In genomic region chr11:11510939-11511338, GRCh38 we compare ENCODE assay signal across 11 cellular contexts.
DNase-seq lines count a peak whose midpoint lies in the region; ATAC-seq and TF ChIP-seq lines count a peak whose summit lies in the region.
"Had no signal": no experiment of that assay in that cellular context is flagged by ENCODE, and none has a peak within 500 bp of the region (broad histone marks: within the 10 kb centered on the region; RNA-seq: fewer than 3 reads in every experiment).

No MANE protein-coding gene starts in this region.

- H3K4me1 Mint-ChIP-seq in naive thymus-derived CD8-positive, alpha-beta T cell = no peaks in the 10 kb centered on the region
- H3K4me1 Mint-ChIP-seq: activated naive CD8-positive, alpha-beta T cell treated with anti-CD3 and anti-CD28 coated beads, Interleukin-2, amount 10 ng/mL, durations not matched to agents 7 days and 5 days had no signal

- H3K27me3 Mint-ChIP-seq in naive thymus-derived CD8-positive, alpha-beta T cell = peaks cover 0 to 10% (median 0%) of the 10 kb centered on the region in 5 donors

- H3K9me3 Mint-ChIP-seq in naive thymus-derived CD8-positive, alpha-beta T cell = no peaks in the 10 kb centered on the region
- H3K9me3 Mint-ChIP-seq: activated naive CD8-positive, alpha-beta T cell treated with anti-CD3 and anti-CD28 coated beads, Interleukin-2, amount 10 ng/mL, durations not matched to agents 7 days and 5 days had no signal

- no peak for TF ChIP-seq CTCF in astrocyte of the spinal cord (IDR thresholded peaks at IDR 0.05; ENCODE audit: low read depth, low read length)

- no peak overlapping the region for H3K4me3 Mint-ChIP-seq in naive thymus-derived CD8-positive, alpha-beta T cell
- H3K4me3 Mint-ChIP-seq: activated naive CD8-positive, alpha-beta T cell treated with anti-CD3 and anti-CD28 coated beads, Interleukin-2, amount 10 ng/mL, durations not matched to agents 7 days and 5 days had no signal

- POLR2A ChIA-PET in naive thymus-derived CD8-positive, alpha-beta T cell (lab: Charles Lee) = no interaction called here

- no peaks in the 10 kb centered on the region for H3K36me3 Mint-ChIP-seq in naive thymus-derived CD8-positive, alpha-beta T cell
- H3K36me3 Mint-ChIP-seq: activated naive CD8-positive, alpha-beta T cell treated with anti-CD3 and anti-CD28 coated beads, Interleukin-2, amount 10 ng/mL, durations not matched to agents 7 days and 5 days had no signal

- no peak for ATAC-seq in naive thymus-derived CD8-positive, alpha-beta T cell
- ATAC-seq in GM19351 (IDR thresholded peaks at IDR 0.05; ENCODE audit: unreplicated experiment) (no peak), HG02642 (IDR thresholded peaks at IDR 0.05; ENCODE audit: poor library complexity, unreplicated experiment) (no peak)
- ATAC-seq: stimulated activated naive CD8-positive, alpha-beta T cell treated with anti-CD3 and anti-CD28 coated beads, Interleukin-15, Interleukin-2, amounts not matched to agents 100 U/mL and 50 U/mL, for 24 hours had no signal

- in situ Hi-C loops in astrocyte of the spinal cord (cut with HindIII; ENCODE audit: low sequenced_read_pairs) = no loop called here

- H3K27ac Mint-ChIP-seq in naive thymus-derived CD8-positive, alpha-beta T cell = no peak overlapping the region
- H3K27ac Mint-ChIP-seq: activated naive CD8-positive, alpha-beta T cell treated with anti-CD3 and anti-CD28 coated beads, Interleukin-2, amount 10 ng/mL, durations not matched to agents 7 days and 5 days had no signal

- H3K4me3 ChIP-seq in astrocyte of the spinal cord (ENCODE audit: low read depth, low read length) = no peak overlapping the region

- peak; percentile 27 for DNase-seq in AG20443 (ENCODE audit: low spot score)
- DNase-seq in NCI-H187 treated with DMSO at 0.1 percent for 48 hours (lab: John Stamatoyannopoulos, UW) = peak; percentile 98
- peak; percentile 41 for DNase-seq in astrocyte of the spinal cord (ENCODE audit: low read depth, low spot score)
- peak; percentile 51 for DNase-seq in left kidney (ENCODE audit: low read depth, low spot score)
- no peak for DNase-seq in naive thymus-derived CD8-positive, alpha-beta T cell
- DNase-seq in stimulated activated CD4-positive, alpha-beta T cell treated with anti-CD3 and anti-CD28 coated beads, Interleukin-15, amount 100 ng/mL, for 24 hours = no peak
- DNase-seq: activated naive CD8-positive, alpha-beta T cell treated with anti-CD3 and anti-CD28 coated beads, Interleukin-2, amount 10 ng/mL, durations not matched to agents 7 days and 5 days; MM.1S; stimulated activated naive CD8-positive, alpha-beta T cell treated with anti-CD3 and anti-CD28 coated beads, Interleukin-15, Interleukin-2, amounts not matched to agents 100 U/mL and 50 U/mL, for 24 hours had no signal

Comparison
In these comparisons a context has a peak if more than half of its experiments do, and no peak if none do; other contexts are left out.
1. DNase-seq: peak in AG20443 (single experiment), NCI-H187 treated with DMSO at 0.1 percent for 48 hours (single experiment), astrocyte of the spinal cord (single experiment) and left kidney (single experiment); none in naive thymus-derived CD8-positive, alpha-beta T cell (0 of 10) and stimulated activated CD4-positive, alpha-beta T cell treated with anti-CD3 and anti-CD28 coated beads, Interleukin-15, amount 100 ng/mL, for 24 hours (single experiment).